8 cellular contexts compared by ENCODE assay signal in the genomic region with DNA sequence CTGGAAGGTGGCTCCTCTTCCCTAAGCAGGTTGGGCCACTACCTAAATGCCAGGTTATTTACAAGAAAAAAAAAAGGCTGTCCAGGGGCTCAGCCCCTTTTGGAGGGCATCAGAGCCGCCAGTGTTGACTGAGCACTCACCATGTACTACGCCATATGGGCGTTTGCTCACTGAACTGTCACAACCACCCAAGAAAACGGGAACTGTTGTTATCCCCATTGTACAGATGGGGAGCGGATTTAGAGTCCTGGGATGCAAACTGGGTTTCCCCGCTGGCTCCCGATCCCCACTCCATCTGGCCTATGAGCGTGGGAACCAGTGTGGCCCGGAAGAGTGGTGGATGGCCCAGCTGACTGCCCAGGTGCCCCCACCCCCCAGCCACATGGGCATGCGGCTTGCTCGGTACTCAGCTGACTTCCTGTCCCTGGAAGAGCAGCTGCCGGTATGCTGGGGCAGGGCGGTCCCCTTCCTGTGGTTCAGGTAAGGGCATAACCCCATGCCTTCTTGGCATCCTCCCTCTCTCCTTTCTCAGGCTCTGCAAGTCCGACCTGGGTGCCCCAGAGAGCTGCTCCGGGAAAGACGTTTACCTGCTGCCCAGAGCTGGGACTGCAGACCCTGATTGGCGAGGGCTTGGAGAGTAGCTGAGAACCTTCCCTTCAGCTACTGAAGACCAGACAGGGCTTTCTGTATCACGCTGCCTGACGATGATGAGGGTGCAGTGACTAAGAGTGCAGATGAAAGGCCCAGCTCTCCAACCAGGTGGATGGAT. TPM values are rescaled to one million over a fixed set of nuclear protein-coding genes. Genes with fewer than 3 reads are reported as not detected.
A peak's percentile ranks its signal among the peaks of the same experiment; 100 is the strongest.
DNase-seq lines count a peak whose midpoint lies in the region; ATAC-seq and TF ChIP-seq lines count a peak whose summit lies in the region.

No MANE protein-coding gene starts in this region.

- H3K4me1 ChIP-seq in GM23338 (ENCODE audit: insufficient read depth): peaks cover 18% of the 10 kb centered on the region
- H3K4me1 ChIP-seq in mucosa of rectum (ENCODE audit: control insufficient read depth in 2 of 2, insufficient read depth in 2 of 2, low read length in 2 of 2): peaks cover 25 to 27% of the 10 kb centered on the region in 2 donors
- H3K4me1 ChIP-seq in tibial nerve: peaks cover 5 to 67% (median 32%) of the 10 kb centered on the region in 4 donors

- peaks cover 27% of the 10 kb centered on the region for H3K4me1 Mint-ChIP-seq in GM23338
- peaks cover 29% of the 10 kb centered on the region for H3K4me1 Mint-ChIP-seq in activated naive CD8-positive, alpha-beta T cell treated with anti-CD3 and anti-CD28 coated beads, Interleukin-2, amount 10 ng/mL, durations not matched to agents 7 days and 5 days

- peaks cover 22% of the 10 kb centered on the region for H3K27me3 ChIP-seq in GM23338 (ENCODE audit: insufficient read depth)
- no peaks in the 10 kb centered on the region for H3K27me3 ChIP-seq in mucosa of rectum (ENCODE audit: control insufficient read depth in 2 of 2, insufficient read depth in 2 of 2, low read length in 2 of 2)
- no peaks in the 10 kb centered on the region for H3K27me3 ChIP-seq in tibial nerve

- TF ChIP-seq EP300 in tibial nerve (IDR thresholded peaks at IDR 0.05): peak in 1 of 2 donors; percentile 44

- H3F3A ChIP-seq in GM23338 (replicated peaks; ENCODE audit: low read depth): 0 out of 2 replicates have a peak, but pooled peaks cover 13% of the 10 kb centered on the region

- H3K27ac ChIP-seq in GM23338 (ENCODE audit: low read depth): no peak overlapping the region
- peak overlapping the region; percentile 83 for H3K27ac ChIP-seq in mucosa of rectum (ENCODE audit: low read depth in 2 of 2, low read length in 2 of 2)
- peak overlapping the region in 3 of 4 donors; percentile 81 to 98 (median 95) for H3K27ac ChIP-seq in tibial nerve

- no peaks in the 10 kb centered on the region for H4K20me1 ChIP-seq in GM23338 (replicated peaks; ENCODE audit: insufficient read depth)

- no peak overlapping the region for H3K4me3 Mint-ChIP-seq in GM23338
- H3K4me3 Mint-ChIP-seq in activated naive CD8-positive, alpha-beta T cell treated with anti-CD3 and anti-CD28 coated beads, Interleukin-2, amount 10 ng/mL, durations not matched to agents 7 days and 5 days: peak overlapping the region; percentile 63

- POLR2A ChIA-PET in activated naive CD8-positive, alpha-beta T cell treated with anti-CD3 and anti-CD28 coated beads, Interleukin-2, amount 10 ng/mL, durations not matched to agents 7 days and 5 days (lab: Charles Lee): interaction anchor here (0.5 to 2.7 kb wide), 10 partner anchors 9 to 213 kb away, joined by 3 to 18 read pairs (median 4); partner anchors contain the start of genes SOCS3 and TMC8

- no peaks in the 10 kb centered on the region for H3K79me2 ChIP-seq in GM23338 (replicated peaks; ENCODE audit: insufficient read depth)

- H3K36me3 ChIP-seq in GM23338 (ENCODE audit: insufficient read depth) (no peaks in the 10 kb centered on the region), mucosa of rectum (ENCODE audit: control insufficient read depth in 2 of 2, insufficient read depth in 2 of 2, low read length in 2 of 2) (no peaks in the 10 kb centered on the region), tibial nerve (no peaks in the 10 kb centered on the region)

- no peaks in the 10 kb centered on the region for H3K9me3 Mint-ChIP-seq in GM23338
- no peaks in the 10 kb centered on the region for H3K9me3 Mint-ChIP-seq in activated naive CD8-positive, alpha-beta T cell treated with anti-CD3 and anti-CD28 coated beads, Interleukin-2, amount 10 ng/mL, durations not matched to agents 7 days and 5 days

- no peak for TF ChIP-seq CTCF in GM23338 (conservative IDR thresholded peaks at IDR 0.05; ENCODE audit: low read depth in 2 of 2)
- no peak for TF ChIP-seq CTCF in tibial nerve (IDR thresholded peaks at IDR 0.05)

- WGBS in tibial nerve, 2 donors: 79 to 87% methylated on average over 9 to 13 of the region's 19 CpGs

- H3K9ac ChIP-seq in mucosa of rectum (ENCODE audit: low read depth in 1 of 2, low read length in 2 of 2): peak overlapping the region; percentile 32 to 78

- peak overlapping the region; percentile 85 for H3K4me2 ChIP-seq in GM23338

- H2AFZ ChIP-seq in GM23338: peak overlapping the region; percentile 69

- H3K9me3 ChIP-seq in mucosa of rectum (ENCODE audit: control insufficient read depth in 2 of 2, low read length in 2 of 2): no peaks in the 10 kb centered on the region
- H3K9me3 ChIP-seq in tibial nerve: no peaks in the 10 kb centered on the region

- no peaks in the 10 kb centered on the region for H3K36me3 Mint-ChIP-seq in GM23338 (ENCODE audit: low read depth)
- no peaks in the 10 kb centered on the region for H3K36me3 Mint-ChIP-seq in activated naive CD8-positive, alpha-beta T cell treated with anti-CD3 and anti-CD28 coated beads, Interleukin-2, amount 10 ng/mL, durations not matched to agents 7 days and 5 days

- no peak for TF ChIP-seq POLR2A in tibial nerve (IDR thresholded peaks at IDR 0.05)

- peaks cover 26% of the 10 kb centered on the region for H3K27me3 Mint-ChIP-seq in GM23338 (ENCODE audit: insufficient read depth, low read depth, poor library complexity)
- peaks cover 22% of the 10 kb centered on the region for H3K27me3 Mint-ChIP-seq in activated naive CD8-positive, alpha-beta T cell treated with anti-CD3 and anti-CD28 coated beads, Interleukin-2, amount 10 ng/mL, durations not matched to agents 7 days and 5 days

- H3K27ac Mint-ChIP-seq in GM23338: no peak overlapping the region
- peak overlapping the region; percentile 73 for H3K27ac Mint-ChIP-seq in activated naive CD8-positive, alpha-beta T cell treated with anti-CD3 and anti-CD28 coated beads, Interleukin-2, amount 10 ng/mL, durations not matched to agents 7 days and 5 days

- no peaks in the 10 kb centered on the region for H3K9me2 ChIP-seq in GM23338 (ENCODE audit: insufficient read depth)

- ATAC-seq in GM23338: no peak
- ATAC-seq in activated naive CD8-positive, alpha-beta T cell treated with anti-CD3 and anti-CD28 coated beads, Interleukin-2, amount 10 ng/mL, durations not matched to agents 7 days and 5 days (ENCODE audit: low read depth): peak; percentile 92
- no peak for ATAC-seq in HG02571 (IDR thresholded peaks at IDR 0.05; ENCODE audit: unreplicated experiment)

- DNase-seq in GM23338 (ENCODE audit: low spot score): peak; percentile 27
- peak; percentile 55 for DNase-seq in SHP77 treated with DMSO at 0.1 percent for 48 hours (lab: John Stamatoyannopoulos, UW)
- peak; percentile 79 for DNase-seq in activated naive CD8-positive, alpha-beta T cell treated with anti-CD3 and anti-CD28 coated beads, Interleukin-2, amount 10 ng/mL, durations not matched to agents 7 days and 5 days
- no peak for DNase-seq in tibial nerve (ENCODE audit: low spot score in 2 of 2)
- DNase-seq in SIG-M5 (lab: John Stamatoyannopoulos, UW): no peak
- no peak for DNase-seq in iPS-NIHi7 (ENCODE audit: extremely low spot score)

- H3K4me3 ChIP-seq in GM23338: no peak overlapping the region
- H3K4me3 ChIP-seq in mucosa of rectum (ENCODE audit: low read length in 2 of 2): peak overlapping the region in 1 of 2 donors; percentile 35
- H3K4me3 ChIP-seq in tibial nerve: no peak overlapping the region

TF ChIP-seq in GM23338, 12 proteins besides CTCF, POLR2A, EP300 and RAD21 (continues in another document):
- TF ChIP-seq, protein P1, sequence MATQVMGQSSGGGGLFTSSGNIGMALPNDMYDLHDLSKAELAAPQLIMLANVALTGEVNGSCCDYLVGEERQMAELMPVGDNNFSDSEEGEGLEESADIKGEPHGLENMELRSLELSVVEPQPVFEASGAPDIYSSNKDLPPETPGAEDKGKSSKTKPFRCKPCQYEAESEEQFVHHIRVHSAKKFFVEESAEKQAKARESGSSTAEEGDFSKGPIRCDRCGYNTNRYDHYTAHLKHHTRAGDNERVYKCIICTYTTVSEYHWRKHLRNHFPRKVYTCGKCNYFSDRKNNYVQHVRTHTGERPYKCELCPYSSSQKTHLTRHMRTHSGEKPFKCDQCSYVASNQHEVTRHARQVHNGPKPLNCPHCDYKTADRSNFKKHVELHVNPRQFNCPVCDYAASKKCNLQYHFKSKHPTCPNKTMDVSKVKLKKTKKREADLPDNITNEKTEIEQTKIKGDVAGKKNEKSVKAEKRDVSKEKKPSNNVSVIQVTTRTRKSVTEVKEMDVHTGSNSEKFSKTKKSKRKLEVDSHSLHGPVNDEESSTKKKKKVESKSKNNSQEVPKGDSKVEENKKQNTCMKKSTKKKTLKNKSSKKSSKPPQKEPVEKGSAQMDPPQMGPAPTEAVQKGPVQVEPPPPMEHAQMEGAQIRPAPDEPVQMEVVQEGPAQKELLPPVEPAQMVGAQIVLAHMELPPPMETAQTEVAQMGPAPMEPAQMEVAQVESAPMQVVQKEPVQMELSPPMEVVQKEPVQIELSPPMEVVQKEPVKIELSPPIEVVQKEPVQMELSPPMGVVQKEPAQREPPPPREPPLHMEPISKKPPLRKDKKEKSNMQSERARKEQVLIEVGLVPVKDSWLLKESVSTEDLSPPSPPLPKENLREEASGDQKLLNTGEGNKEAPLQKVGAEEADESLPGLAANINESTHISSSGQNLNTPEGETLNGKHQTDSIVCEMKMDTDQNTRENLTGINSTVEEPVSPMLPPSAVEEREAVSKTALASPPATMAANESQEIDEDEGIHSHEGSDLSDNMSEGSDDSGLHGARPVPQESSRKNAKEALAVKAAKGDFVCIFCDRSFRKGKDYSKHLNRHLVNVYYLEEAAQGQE (IDR thresholded peaks at IDR 0.05; ENCODE audit: unreplicated experiment): no peak

RNA-seq across cellular contexts. Expression of gene SOCS3, which starts 16.3 kb away (rescaled TPM):
- total RNA-seq in GM23338 (2014; rRNA removed; shearing (Covaris generic)): 25.1 and 32.9 TPM in 2 replicates
- polyA plus RNA-seq in GM23338 (2016; fragmentation: Nextera tagmentation; extraction: Ambion mirVana): 13.2 TPM in 2 replicates
- 1 to 10 TPM; 6.6 to 6.7 TPM for total RNA-seq in activated naive CD8-positive, alpha-beta T cell treated with anti-CD3 and anti-CD28 coated beads, Interleukin-2, amount 10 ng/mL, durations not matched to agents 7 days and 5 days
- total RNA-seq in tibial nerve: 10 to 100 TPM; 23.7 to 76.5 (median 59.7) TPM

RNA-seq across cellular contexts. Expression of gene PGS1, which starts 34.8 kb away (rescaled TPM):
- total RNA-seq in GM23338 (2014; rRNA removed; shearing (Covaris generic)): 65.8 and 67.1 TPM in 2 replicates
- polyA plus RNA-seq in GM23338 (2016; fragmentation: Nextera tagmentation; extraction: Ambion mirVana): 42.5 and 43.9 TPM in 2 replicates
- 10 to 100 TPM; 70.2 to 73.2 TPM for total RNA-seq in activated naive CD8-positive, alpha-beta T cell treated with anti-CD3 and anti-CD28 coated beads, Interleukin-2, amount 10 ng/mL, durations not matched to agents 7 days and 5 days
- total RNA-seq in tibial nerve: 100 to 1,000 TPM in 1 of 4 donors, 10 to 100 TPM in 3; 41.9 to 105 (median 53.2) TPM

Comparison
In these comparisons a context has a peak if more than half of its experiments do, and no peak if none do; other contexts are left out.
1. DNase-seq: peak in GM23338 (single experiment), SHP77 treated with DMSO at 0.1 percent for 48 hours (single experiment) and activated naive CD8-positive, alpha-beta T cell treated with anti-CD3 and anti-CD28 coated beads, Interleukin-2, amount 10 ng/mL, durations not matched to agents 7 days and 5 days (single experiment); none in tibial nerve (0 of 2), SIG-M5 (single experiment) and iPS-NIHi7 (single experiment).